In the genomic region with DNA sequence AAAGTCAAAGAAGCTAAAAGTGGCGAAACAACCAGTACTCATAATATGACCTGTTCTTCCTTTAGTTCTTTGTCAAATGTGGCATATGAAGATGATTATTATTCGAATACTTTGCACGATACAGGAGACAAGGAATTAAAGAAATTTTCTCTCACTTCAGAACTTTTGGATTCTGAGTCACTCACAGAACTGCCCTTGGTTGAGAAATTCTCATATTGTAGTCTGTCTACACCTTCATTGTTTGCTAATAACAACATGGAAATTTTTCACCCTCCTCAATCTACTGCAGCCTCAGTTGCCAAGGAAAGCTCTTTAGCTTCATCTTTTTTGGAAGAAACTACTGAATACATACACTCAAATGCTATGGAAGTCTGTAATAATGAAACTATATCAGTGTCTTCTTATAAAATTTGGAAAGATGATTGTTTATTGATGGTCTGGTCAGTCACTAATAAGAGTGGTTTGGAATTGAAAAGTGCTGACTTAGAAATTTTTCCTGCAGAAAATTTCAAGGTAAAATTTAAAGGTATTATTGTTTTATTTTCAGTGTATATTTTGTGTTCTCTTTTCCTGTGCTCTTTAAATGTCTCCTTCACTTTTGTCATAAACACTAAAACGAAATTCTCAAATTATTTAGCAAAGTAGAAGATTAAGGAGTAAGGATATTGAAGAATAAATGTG, we compare ENCODE assay signal across 16 cellular contexts.
DNase-seq lines count a peak whose midpoint lies in the region; ATAC-seq and TF ChIP-seq lines count a peak whose summit lies in the region.
"Had no signal": no experiment of that assay in that cellular context is flagged by ENCODE, and none has a peak within 500 bp of the region (broad histone marks: within the 10 kb centered on the region; RNA-seq: fewer than 3 reads in every experiment).

No MANE protein-coding gene starts in this region.

- no peak for TF ChIP-seq RAD21 in IMR-90 (IDR thresholded peaks at IDR 0.05; ENCODE audit: low read length)

- H3K9me3 ChIP-seq in IMR-90 (ENCODE audit: control insufficient read depth, insufficient read depth, low read length) (no peaks in the 10 kb centered on the region), osteoblast (ENCODE audit: low read depth, low read length) (no peaks in the 10 kb centered on the region)
- H3K9me3 ChIP-seq: BLaER1 had no signal

- H3K27me3 ChIP-seq in IMR-90 (ENCODE audit: control insufficient read depth, insufficient read depth, low read length) (no peaks in the 10 kb centered on the region), osteoblast (ENCODE audit: insufficient read depth, low read length) (no peaks in the 10 kb centered on the region)
- H3K27me3 ChIP-seq: BLaER1 had no signal

- H3K23ac ChIP-seq in IMR-90 (ENCODE audit: low read depth, low read length) = no peak overlapping the region

- no peaks in the 10 kb centered on the region for H3K4me1 Mint-ChIP-seq in activated CD8-positive, alpha-beta T cell treated with anti-CD3 and anti-CD28 coated beads for 36 hours (ENCODE audit: low read depth)
- no peaks in the 10 kb centered on the region for H3K4me1 Mint-ChIP-seq in activated CD8-positive, alpha-beta T cell treated with anti-CD3 and anti-CD28 coated beads, Interleukin-2, amount 10 ng/mL, durations not matched to agents 7 days and 5 days (ENCODE audit: low read depth)
- H3K4me1 Mint-ChIP-seq in natural killer cell treated with Interleukin-12 subunit alpha and Interleukin-12 subunit beta and Interleukin-15 and Interleukin-18, amount 100 ng/mL, for 72 hours (ENCODE audit: low read depth in 2 of 2) = no peaks in the 10 kb centered on the region

- H3K27ac Mint-ChIP-seq in activated CD8-positive, alpha-beta T cell treated with anti-CD3 and anti-CD28 coated beads for 36 hours = peak overlapping the region; percentile 20
- H3K27ac Mint-ChIP-seq in activated CD8-positive, alpha-beta T cell treated with anti-CD3 and anti-CD28 coated beads, Interleukin-2, amount 10 ng/mL, durations not matched to agents 7 days and 5 days = no peak overlapping the region
- no peak overlapping the region for H3K27ac Mint-ChIP-seq in natural killer cell treated with Interleukin-12 subunit alpha and Interleukin-12 subunit beta and Interleukin-15 and Interleukin-18, amount 100 ng/mL, for 72 hours
- H3K27ac Mint-ChIP-seq: GM23338 had no signal

- H3K9ac ChIP-seq in IMR-90 (ENCODE audit: low read depth, low read length) = no peak overlapping the region
- H3K9ac ChIP-seq: BLaER1 had no signal

- BruUV-seq in IMR-90 (replicated peaks; lab: Mats Ljungman, UMichigan) = no TSS peak

- ATAC-seq in activated CD8-positive, alpha-beta T cell treated with anti-CD3 and anti-CD28 coated beads for 36 hours = no peak
- ATAC-seq in activated CD8-positive, alpha-beta T cell treated with anti-CD3 and anti-CD28 coated beads, Interleukin-2, amount 10 ng/mL, durations not matched to agents 7 days and 5 days = no peak
- ATAC-seq in IMR-90 (ENCODE audit: low read depth) (no peak), esophagus mucosa (peak; percentile 57), GM19397 (IDR thresholded peaks at IDR 0.05; ENCODE audit: unreplicated experiment) (no peak)
- no peak for ATAC-seq in natural killer cell treated with Interleukin-12 subunit alpha and Interleukin-12 subunit beta and Interleukin-15 and Interleukin-18, amount 100 ng/mL, for 72 hours
- ATAC-seq: CD8-positive, alpha-beta T cell; GM12878; GM23338 had no signal

- H3K4me2 ChIP-seq in IMR-90 (ENCODE audit: low read depth, low read length) (no peak overlapping the region), osteoblast (ENCODE audit: insufficient read depth, low read length) (no peak overlapping the region)
- H3K4me2 ChIP-seq: BLaER1, GM23338 had no signal

- H3K79me1 ChIP-seq in IMR-90 (ENCODE audit: low read depth in 1 of 2, low read length in 2 of 2) = peaks cover 3% of the 10 kb centered on the region in 2 experiments; a peak in 1 of 4 replicates

- no peak overlapping the region for H4K8ac ChIP-seq in IMR-90 (ENCODE audit: low read depth in 2 of 2, low read length in 2 of 2)

- dilution Hi-C loops in IMR-90 (cut with HindIII; ENCODE audit: low sequenced_read_pairs, unreplicated experiment) = no loop called here

- peaks cover 38% of the 10 kb centered on the region for H3K36me3 Mint-ChIP-seq in activated CD8-positive, alpha-beta T cell treated with anti-CD3 and anti-CD28 coated beads for 36 hours (ENCODE audit: low read depth)
- H3K36me3 Mint-ChIP-seq in activated CD8-positive, alpha-beta T cell treated with anti-CD3 and anti-CD28 coated beads, Interleukin-2, amount 10 ng/mL, durations not matched to agents 7 days and 5 days (ENCODE audit: low read depth) = peaks cover 34% of the 10 kb centered on the region
- peaks cover 29% of the 10 kb centered on the region for H3K36me3 Mint-ChIP-seq in natural killer cell treated with Interleukin-12 subunit alpha and Interleukin-12 subunit beta and Interleukin-15 and Interleukin-18, amount 100 ng/mL, for 72 hours

- no peak overlapping the region for H2BK120ac ChIP-seq in IMR-90 (ENCODE audit: low read depth, low read length)

- H3K4me1 ChIP-seq in IMR-90 (ENCODE audit: control insufficient read depth, insufficient read depth, low read length) (no peaks in the 10 kb centered on the region), osteoblast (ENCODE audit: insufficient read depth, low read length) (peaks cover 17% of the 10 kb centered on the region)
- H3K4me1 ChIP-seq: BLaER1 had no signal

- no peak for TF ChIP-seq CTCF in activated CD8-positive, alpha-beta T cell treated with anti-CD3 and anti-CD28 coated beads for 36 hours (IDR thresholded peaks at IDR 0.05)
- TF ChIP-seq CTCF in IMR-90 (conservative IDR thresholded peaks at IDR 0.05; ENCODE audit: low read depth, low read length) (no peak), osteoblast (IDR thresholded peaks at IDR 0.05; ENCODE audit: extremely low read depth, low read depth, low read length) (no peak), GM13977 (IDR thresholded peaks at IDR 0.05; ENCODE audit: extremely low read depth, insufficient read depth, missing control alignments) (no peak)

- no peak for DNase-seq in activated CD8-positive, alpha-beta T cell treated with anti-CD3 and anti-CD28 coated beads for 36 hours
- no peak for DNase-seq in activated CD8-positive, alpha-beta T cell treated with anti-CD3 and anti-CD28 coated beads, Interleukin-2, amount 10 ng/mL, durations not matched to agents 7 days and 5 days
- no peak for DNase-seq in IMR-90
- DNase-seq in osteoblast (ENCODE audit: insufficient read length, low spot score, missing footprints) = no peak
- DNase-seq in natural killer cell treated with Interleukin-12 subunit alpha and Interleukin-12 subunit beta and Interleukin-15 and Interleukin-18, amount 100 ng/mL, for 72 hours (ENCODE audit: low spot score) = no peak
- DNase-seq in GM13977 (ENCODE audit: low spot score) = no peak
- DNase-seq: Calu3; CD8-positive, alpha-beta T cell; DND-41; HCEC 1CT had no signal

- no peak overlapping the region for H2BK5ac ChIP-seq in IMR-90 (ENCODE audit: low read depth, low read length, poor library complexity, severe bottlenecking)

- no peak overlapping the region for H3K4ac ChIP-seq in IMR-90 (ENCODE audit: low read depth, low read length)

- H3K18ac ChIP-seq in IMR-90 (ENCODE audit: low read depth, low read length) = no peak overlapping the region

- H2AK5ac ChIP-seq in IMR-90 (ENCODE audit: low read depth, low read length) = no peak overlapping the region

- no peaks in the 10 kb centered on the region for H3K79me2 ChIP-seq in osteoblast (ENCODE audit: insufficient read depth, low read length)

- no peaks in the 10 kb centered on the region for H3K9me3 Mint-ChIP-seq in activated CD8-positive, alpha-beta T cell treated with anti-CD3 and anti-CD28 coated beads for 36 hours
- H3K9me3 Mint-ChIP-seq in activated CD8-positive, alpha-beta T cell treated with anti-CD3 and anti-CD28 coated beads, Interleukin-2, amount 10 ng/mL, durations not matched to agents 7 days and 5 days (ENCODE audit: insufficient read depth) = no peaks in the 10 kb centered on the region
- H3K9me3 Mint-ChIP-seq in natural killer cell treated with Interleukin-12 subunit alpha and Interleukin-12 subunit beta and Interleukin-15 and Interleukin-18, amount 100 ng/mL, for 72 hours = no peaks in the 10 kb centered on the region
- H3K9me3 Mint-ChIP-seq: CD8-positive, alpha-beta T cell; GM23338 had no signal

- no peak overlapping the region for H2BK15ac ChIP-seq in IMR-90 (ENCODE audit: low read depth, low read length)

- H4K20me1 ChIP-seq in IMR-90 (ENCODE audit: insufficient read depth, low read length) (no peaks in the 10 kb centered on the region), osteoblast (ENCODE audit: insufficient read depth, low read length) (no peaks in the 10 kb centered on the region)
- H4K20me1 ChIP-seq: BLaER1 had no signal

- no peak for TF ChIP-seq POLR2A in IMR-90 (IDR thresholded peaks at IDR 0.05; ENCODE audit: low read depth, low read length)

- H4K91ac ChIP-seq in IMR-90 (ENCODE audit: insufficient read depth, low read depth, low read length) = no peak overlapping the region

- H2AFZ ChIP-seq in IMR-90 (replicated peaks; ENCODE audit: low read length, poor library complexity) (no peak overlapping the region), osteoblast (ENCODE audit: low read length) (no peak overlapping the region)
- H2AFZ ChIP-seq: GM23338 had no signal

- CTCF ChIA-PET in activated CD8-positive, alpha-beta T cell treated with anti-CD3 and anti-CD28 coated beads for 36 hours (lab: Charles Lee) = interaction anchor here (0.7 kb wide), 3 partner anchors 68 to 173 kb away, joined by 3 read pairs; no protein-coding TSS in a partner anchor
- CTCF ChIA-PET in activated CD8-positive, alpha-beta T cell treated with anti-CD3 and anti-CD28 coated beads, Interleukin-2, amount 10 ng/mL, durations not matched to agents 7 days and 5 days (lab: Charles Lee) = no interaction called here
- CTCF ChIA-PET in IMR-90 (lab: Yijun Ruan, JAX) = no interaction called here

- no peak overlapping the region for H3K4me3 Mint-ChIP-seq in activated CD8-positive, alpha-beta T cell treated with anti-CD3 and anti-CD28 coated beads for 36 hours
- no peak overlapping the region for H3K4me3 Mint-ChIP-seq in activated CD8-positive, alpha-beta T cell treated with anti-CD3 and anti-CD28 coated beads, Interleukin-2, amount 10 ng/mL, durations not matched to agents 7 days and 5 days
- no peak overlapping the region for H3K4me3 Mint-ChIP-seq in natural killer cell treated with Interleukin-12 subunit alpha and Interleukin-12 subunit beta and Interleukin-15 and Interleukin-18, amount 100 ng/mL, for 72 hours
- H3K4me3 Mint-ChIP-seq: CD8-positive, alpha-beta T cell; GM23338 had no signal

- H3K56ac ChIP-seq in IMR-90 (ENCODE audit: extremely low read depth, insufficient read depth, low read length) = no peak overlapping the region

- no peaks in the 10 kb centered on the region for H3K9me1 ChIP-seq in IMR-90 (ENCODE audit: insufficient read depth, low read length)

- no peak overlapping the region for H4K5ac ChIP-seq in IMR-90 (ENCODE audit: low read depth, low read length)

- POLR2A ChIA-PET in activated CD8-positive, alpha-beta T cell treated with anti-CD3 and anti-CD28 coated beads for 36 hours (lab: Charles Lee) = no interaction called here
- POLR2A ChIA-PET in activated CD8-positive, alpha-beta T cell treated with anti-CD3 and anti-CD28 coated beads, Interleukin-2, amount 10 ng/mL, durations not matched to agents 7 days and 5 days (lab: Charles Lee) = no interaction called here
- POLR2A ChIA-PET in IMR-90 (lab: Charles Lee; ENCODE audit: unreplicated experiment) = no interaction called here

- intact Hi-C loops in activated CD8-positive, alpha-beta T cell treated with anti-CD3 and anti-CD28 coated beads for 36 hours (cut with micrococcal nuclease) = no loop called here
- intact Hi-C loops in IMR-90 (cut with micrococcal nuclease) = no loop called here

- H3K4me3 ChIP-seq in IMR-90 (ENCODE audit: insufficient read depth, low read depth, low read length) (no peak overlapping the region), osteoblast (ENCODE audit: insufficient read depth, low read length) (no peak overlapping the region)
- H3K4me3 ChIP-seq: BLaER1, GM12878, GM23338 had no signal

- H3K36me3 ChIP-seq in IMR-90 (ENCODE audit: control insufficient read depth, insufficient read depth, low read length) (peaks cover 12% of the 10 kb centered on the region), osteoblast (ENCODE audit: insufficient read depth, low read length) (peaks cover 30% of the 10 kb centered on the region)

- no CpG with 5 or more reads among the region's 4 CpGs for WGBS in IMR-90 (ENCODE audit: extremely low coverage in 2 of 2, insufficient read length in 1 of 2), 2 experiments

- no peak overlapping the region for H2BK20ac ChIP-seq in IMR-90 (ENCODE audit: low read depth, low read length)

- no peaks in the 10 kb centered on the region for H3K27me3 Mint-ChIP-seq in activated CD8-positive, alpha-beta T cell treated with anti-CD3 and anti-CD28 coated beads for 36 hours
- H3K27me3 Mint-ChIP-seq in activated CD8-positive, alpha-beta T cell treated with anti-CD3 and anti-CD28 coated beads, Interleukin-2, amount 10 ng/mL, durations not matched to agents 7 days and 5 days (ENCODE audit: low read depth) = no peaks in the 10 kb centered on the region
- H3K27me3 Mint-ChIP-seq in natural killer cell treated with Interleukin-12 subunit alpha and Interleukin-12 subunit beta and Interleukin-15 and Interleukin-18, amount 100 ng/mL, for 72 hours = no peaks in the 10 kb centered on the region

- in situ Hi-C loops in IMR-90 (cut with MboI; ENCODE audit: low sequenced_read_pairs) (no loop called here), GM13977 (cut with MboI; ENCODE audit: low pct_unique_long_range_greater_than_20kb, low sequenced_read_pairs, unreplicated experiment) (no loop called here)

- H3K27ac ChIP-seq in IMR-90 (ENCODE audit: insufficient read depth, low read length) (no peak overlapping the region), osteoblast (ENCODE audit: low read depth, low read length) (peak overlapping the region; percentile 70)
- H3K27ac ChIP-seq: 22Rv1, BLaER1 had no signal

- H2AK9ac ChIP-seq in IMR-90 (replicated peaks; ENCODE audit: low read depth, low read length, poor library complexity) = no peak overlapping the region

- H3K14ac ChIP-seq in IMR-90 (replicated peaks; ENCODE audit: low read depth, low read length) = no peak overlapping the region
